ENCODE assay signal across 19 cellular contexts in genomic region chr6:14781707-14782306, GRCh38.
A peak's percentile ranks its signal among the peaks of the same experiment; 100 is the strongest.
DNase-seq lines count a peak whose midpoint lies in the region.
"Had no signal": no experiment of that assay in that cellular context is flagged by ENCODE, and none has a peak within 500 bp of the region (broad histone marks: within the 10 kb centered on the region; RNA-seq: fewer than 3 reads in every experiment).

No MANE protein-coding gene starts in this region.

- H2BK120ac ChIP-seq in trophoblast cell (ENCODE audit: insufficient read depth, low read length, poor library complexity), result no peak overlapping the region

- H4K91ac ChIP-seq in trophoblast cell (ENCODE audit: low read depth, low read length), result no peak overlapping the region

- H3K4ac ChIP-seq in trophoblast cell (ENCODE audit: low read depth, low read length), result no peak overlapping the region

- DNase-seq in NCI-H510A treated with DMSO at 0.1 percent for 48 hours (lab: John Stamatoyannopoulos, UW), result peak; percentile 60
- DNase-seq in NCI-H510A (lab: John Stamatoyannopoulos, UW), result no peak
- DNase-seq in NCI-H187 (lab: John Stamatoyannopoulos, UW), result peak; percentile 34 to 84
- peak; percentile 85 for DNase-seq in NCI-H748 (lab: John Stamatoyannopoulos, UW; ENCODE audit: unreplicated experiment)
- DNase-seq in trophoblast cell, result peak; percentile 56 to 75
- DNase-seq in DMS153 (lab: John Stamatoyannopoulos, UW), result no peak
- DNase-seq in NCI-H526 treated with DMSO at 0.1 percent for 48 hours (lab: John Stamatoyannopoulos, UW), result no peak
- no peak for DNase-seq in cerebellar cortex (ENCODE audit: low spot score)
- DNase-seq: CD4-positive, alpha-beta memory T cell; DMS79 treated with DMSO at 0.1 percent for 48 hours; HFFc6; NCI-H1436; NCI-H524; Peyer's patch; SW 1271 had no signal

- H3K79me1 ChIP-seq in trophoblast cell (ENCODE audit: low read length), result peaks cover 3% of the 10 kb centered on the region

- H3K27ac ChIP-seq in trophoblast cell (ENCODE audit: low read depth, low read length), result no peak overlapping the region
- H3K27ac ChIP-seq: A549, BLaER1, KMS-11, Peyer's patch, SJSA1 had no signal

- H2AK5ac ChIP-seq in trophoblast cell (ENCODE audit: low read length), result no peak overlapping the region

- no peak overlapping the region for H3K9ac ChIP-seq in trophoblast cell (ENCODE audit: low read length)
- H3K9ac ChIP-seq: BLaER1, KMS-11 had no signal

- H4K8ac ChIP-seq in trophoblast cell (ENCODE audit: low read depth, low read length), result no peak overlapping the region

- H3K79me2 ChIP-seq in trophoblast cell (ENCODE audit: control insufficient read depth, insufficient read depth, low read length, poor library complexity), result no peaks in the 10 kb centered on the region

- H3K36me3 ChIP-seq in trophoblast cell (ENCODE audit: control insufficient read depth in 1 of 2, insufficient read depth in 2 of 2, low read length in 2 of 2), result no peaks in the 10 kb centered on the region
- H3K36me3 ChIP-seq: BLaER1, Peyer's patch, SJSA1 had no signal

- H3K18ac ChIP-seq in trophoblast cell (ENCODE audit: low read length), result no peak overlapping the region

- H2BK5ac ChIP-seq in trophoblast cell (ENCODE audit: low read depth, low read length, poor library complexity), result no peak overlapping the region

- no CpG with 5 or more reads among the region's 10 CpGs for WGBS in trophoblast cell (ENCODE audit: extremely low coverage, insufficient coverage, insufficient read length)

- no peak overlapping the region for H3K4me2 ChIP-seq in trophoblast cell (ENCODE audit: low read length)
- H3K4me2 ChIP-seq: A549, BLaER1, KMS-11 had no signal

- no peak overlapping the region for H2AFZ ChIP-seq in trophoblast cell (ENCODE audit: insufficient read depth, low read length, poor library complexity)

- H3K4me3 ChIP-seq in trophoblast cell (ENCODE audit: low read depth, low read length), result no peak overlapping the region
- H3K4me3 ChIP-seq: A549, BLaER1, Peyer's patch, SJSA1 had no signal

- H2BK12ac ChIP-seq in trophoblast cell (ENCODE audit: low read length), result no peak overlapping the region

- no peaks in the 10 kb centered on the region for H3K27me3 ChIP-seq in trophoblast cell (ENCODE audit: insufficient read depth, low read length)
- H3K27me3 ChIP-seq: BLaER1, Peyer's patch, SJSA1 had no signal

- H4K12ac ChIP-seq in trophoblast cell (ENCODE audit: low read depth, low read length), result no peak overlapping the region

- H3K9me3 ChIP-seq in trophoblast cell (ENCODE audit: insufficient read depth, low read depth, low read length), result no peaks in the 10 kb centered on the region
- H3K9me3 ChIP-seq: A549, Peyer's patch had no signal

- peaks cover 12 to 14% of the 10 kb centered on the region in 2 experiments for H3K4me1 ChIP-seq in trophoblast cell (ENCODE audit: control insufficient read depth in 1 of 2, insufficient read depth in 2 of 2, low read length in 2 of 2)
- H3K4me1 ChIP-seq: BLaER1, Peyer's patch had no signal

- no peak overlapping the region for H3K14ac ChIP-seq in trophoblast cell (ENCODE audit: low read length)

- H3K23ac ChIP-seq in trophoblast cell (ENCODE audit: low read length), result no peak overlapping the region

Comparison
In these comparisons a context has a peak if more than half of its experiments do, and no peak if none do; other contexts are left out.
1. DNase-seq: peak in NCI-H510A treated with DMSO at 0.1 percent for 48 hours (single experiment), NCI-H187 (2 of 2), NCI-H748 (single experiment) and trophoblast cell (2 of 2); none in NCI-H510A (single experiment), DMS153 (single experiment), NCI-H526 treated with DMSO at 0.1 percent for 48 hours (single experiment) and cerebellar cortex (single experiment).